1 cellular context compared by ENCODE assay signal in the genomic region with DNA sequence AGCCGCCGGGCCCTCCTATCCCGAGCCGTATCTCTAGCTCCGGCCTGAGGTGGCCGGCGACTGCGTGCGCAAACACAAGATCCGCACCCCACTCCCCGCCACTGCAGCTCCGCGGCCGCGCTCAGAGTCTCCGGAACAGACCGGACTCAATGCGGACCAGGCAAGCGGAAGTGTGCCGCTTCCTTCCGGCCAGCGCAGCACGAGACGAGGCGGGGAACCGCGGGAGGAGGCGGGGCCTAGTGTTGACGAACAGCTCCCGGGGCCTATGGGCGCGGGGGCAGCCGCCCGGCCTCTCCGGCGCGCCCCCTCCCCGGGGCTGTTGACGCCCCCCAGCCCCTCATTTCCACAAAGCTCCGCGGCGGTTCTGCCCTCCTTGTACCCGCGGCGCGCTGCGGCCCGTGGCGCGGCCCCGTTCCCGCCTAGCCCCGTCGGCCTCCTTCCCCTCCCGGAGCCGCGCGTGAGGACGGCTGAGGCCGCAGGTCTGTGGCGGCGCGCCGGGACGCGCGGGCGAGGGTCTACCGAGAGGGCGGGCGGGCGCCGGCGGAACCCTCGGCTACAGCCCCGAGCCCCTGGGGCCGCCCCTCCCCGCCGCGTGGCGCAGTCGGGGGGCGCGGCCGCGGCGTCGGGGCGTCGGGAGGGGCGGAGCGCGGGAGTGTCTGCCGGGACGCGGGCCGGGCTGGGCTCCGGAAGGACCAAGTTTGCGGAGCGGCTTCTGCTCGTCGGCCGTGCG.
TF ChIP-seq lines count a peak whose summit lies in the region.

A gene with protein sequence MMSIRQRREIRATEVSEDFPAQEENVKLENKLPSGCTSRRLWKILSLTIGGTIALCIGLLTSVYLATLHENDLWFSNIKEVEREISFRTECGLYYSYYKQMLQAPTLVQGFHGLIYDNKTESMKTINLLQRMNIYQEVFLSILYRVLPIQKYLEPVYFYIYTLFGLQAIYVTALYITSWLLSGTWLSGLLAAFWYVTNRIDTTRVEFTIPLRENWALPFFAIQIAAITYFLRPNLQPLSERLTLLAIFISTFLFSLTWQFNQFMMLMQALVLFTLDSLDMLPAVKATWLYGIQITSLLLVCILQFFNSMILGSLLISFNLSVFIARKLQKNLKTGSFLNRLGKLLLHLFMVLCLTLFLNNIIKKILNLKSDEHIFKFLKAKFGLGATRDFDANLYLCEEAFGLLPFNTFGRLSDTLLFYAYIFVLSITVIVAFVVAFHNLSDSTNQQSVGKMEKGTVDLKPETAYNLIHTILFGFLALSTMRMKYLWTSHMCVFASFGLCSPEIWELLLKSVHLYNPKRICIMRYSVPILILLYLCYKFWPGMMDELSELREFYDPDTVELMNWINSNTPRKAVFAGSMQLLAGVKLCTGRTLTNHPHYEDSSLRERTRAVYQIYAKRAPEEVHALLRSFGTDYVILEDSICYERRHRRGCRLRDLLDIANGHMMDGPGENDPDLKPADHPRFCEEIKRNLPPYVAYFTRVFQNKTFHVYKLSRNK (plus strand): TSS at position 340 of the 730 bp plus-strand sequence. CDS start 2,484 bp downstream, outside the sequence.

TF ChIP-seq in HEK293, 187 proteins besides CTCF, POLR2A, EP300 and RAD21 (continued from another document and continues in another):
- no peak for TF ChIP-seq ZNF175 (tag by site-specific recombination; IDR thresholded peaks at IDR 0.05)
- TF ChIP-seq OSR2 (tag by site-specific recombination; IDR thresholded peaks at IDR 0.05), result 0 out of 2 replicates have a peak, but pooled peaks have one; percentile 10
- no peak for TF ChIP-seq ZNF266 (tag by site-specific recombination; IDR thresholded peaks at IDR 0.05; ENCODE audit: low read depth)
- TF ChIP-seq PBX3 (CRISPR knock-in tag; IDR thresholded peaks at IDR 0.05), result no peak; the same call in 1 of the 2 replicates
- TF ChIP-seq KLF7 (tag by site-specific recombination; IDR thresholded peaks at IDR 0.05; ENCODE audit: borderline replicate concordance), result no peak
- peak; percentile 79 for TF ChIP-seq ZNF24 (tag by site-specific recombination; IDR thresholded peaks at IDR 0.05)
- no peak for TF ChIP-seq ZNF140 (tag by site-specific recombination; IDR thresholded peaks at IDR 0.05)
- TF ChIP-seq ZNF112 (tag by site-specific recombination; IDR thresholded peaks at IDR 0.05), result no peak
- TF ChIP-seq ZNF513 (tag by site-specific recombination; IDR thresholded peaks at IDR 0.05), result no peak; the same call in 1 of the 2 replicates
- peak; percentile 67; the same call in 1 of the 2 replicates for TF ChIP-seq ZBTB8A (tag by site-specific recombination; IDR thresholded peaks at IDR 0.05)
- no peak for TF ChIP-seq ZNF155 (tag by site-specific recombination; IDR thresholded peaks at IDR 0.05)
- no peak for TF ChIP-seq ZNF777 (tag by site-specific recombination; IDR thresholded peaks at IDR 0.05; ENCODE audit: borderline replicate concordance)
- TF ChIP-seq ZNF518A (tag by site-specific recombination; conservative IDR thresholded peaks at IDR 0.05; ENCODE audit: low read depth), result peak; percentile 77
- TF ChIP-seq ZEB2 (tag by site-specific recombination; IDR thresholded peaks at IDR 0.05), result peak; percentile 94
- TF ChIP-seq ZNF335 (tag by site-specific recombination; conservative IDR thresholded peaks at IDR 0.05), result peak; percentile 12
- no peak for TF ChIP-seq ZNF623 (tag by site-specific recombination; IDR thresholded peaks at IDR 0.05)
- no peak for TF ChIP-seq ZNF792 (tag by site-specific recombination; IDR thresholded peaks at IDR 0.05)
- no peak for TF ChIP-seq BCL11A (tag by site-specific recombination; IDR thresholded peaks at IDR 0.05; ENCODE audit: low read depth)
- peak; percentile 37 for TF ChIP-seq ZFHX2 (tag by site-specific recombination; conservative IDR thresholded peaks at IDR 0.05)
- no peak for TF ChIP-seq ZBTB20 (tag by site-specific recombination; IDR thresholded peaks at IDR 0.05)
- TF ChIP-seq ZNF19 (tag by site-specific recombination; IDR thresholded peaks at IDR 0.05; ENCODE audit: low read depth), result no peak
- TF ChIP-seq ZNF660 (tag by site-specific recombination; IDR thresholded peaks at IDR 0.05), result peak; percentile 20
- no peak for TF ChIP-seq ZNF132 (tag by site-specific recombination; IDR thresholded peaks at IDR 0.05; ENCODE audit: borderline replicate concordance)
- TF ChIP-seq ZNF664 (tag by site-specific recombination; IDR thresholded peaks at IDR 0.05), result no peak
- TF ChIP-seq ZNF843 (tag by site-specific recombination; IDR thresholded peaks at IDR 0.05), result peak; percentile 85
- no peak for TF ChIP-seq ZNF423 (tag by site-specific recombination; IDR thresholded peaks at IDR 0.05)
- TF ChIP-seq WT1 (tag by site-specific recombination; IDR thresholded peaks at IDR 0.05), result no peak; the same call in 1 of the 2 replicates
- TF ChIP-seq ZNF558 (tag by site-specific recombination; IDR thresholded peaks at IDR 0.05), result no peak
- TF ChIP-seq, protein P1, sequence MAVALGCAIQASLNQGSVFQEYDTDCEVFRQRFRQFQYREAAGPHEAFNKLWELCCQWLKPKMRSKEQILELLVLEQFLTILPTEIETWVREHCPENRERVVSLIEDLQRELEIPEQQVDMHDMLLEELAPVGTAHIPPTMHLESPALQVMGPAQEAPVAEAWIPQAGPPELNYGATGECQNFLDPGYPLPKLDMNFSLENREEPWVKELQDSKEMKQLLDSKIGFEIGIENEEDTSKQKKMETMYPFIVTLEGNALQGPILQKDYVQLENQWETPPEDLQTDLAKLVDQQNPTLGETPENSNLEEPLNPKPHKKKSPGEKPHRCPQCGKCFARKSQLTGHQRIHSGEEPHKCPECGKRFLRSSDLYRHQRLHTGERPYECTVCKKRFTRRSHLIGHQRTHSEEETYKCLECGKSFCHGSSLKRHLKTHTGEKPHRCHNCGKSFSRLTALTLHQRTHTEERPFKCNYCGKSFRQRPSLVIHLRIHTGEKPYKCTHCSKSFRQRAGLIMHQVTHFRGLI (tag by site-specific recombination; IDR thresholded peaks at IDR 0.05), result no peak
- TF ChIP-seq IKZF3 (tag by site-specific recombination; IDR thresholded peaks at IDR 0.05), result peak; percentile 70
- TF ChIP-seq SCRT2 (tag by site-specific recombination; IDR thresholded peaks at IDR 0.05), result no peak
- TF ChIP-seq, protein P2, sequence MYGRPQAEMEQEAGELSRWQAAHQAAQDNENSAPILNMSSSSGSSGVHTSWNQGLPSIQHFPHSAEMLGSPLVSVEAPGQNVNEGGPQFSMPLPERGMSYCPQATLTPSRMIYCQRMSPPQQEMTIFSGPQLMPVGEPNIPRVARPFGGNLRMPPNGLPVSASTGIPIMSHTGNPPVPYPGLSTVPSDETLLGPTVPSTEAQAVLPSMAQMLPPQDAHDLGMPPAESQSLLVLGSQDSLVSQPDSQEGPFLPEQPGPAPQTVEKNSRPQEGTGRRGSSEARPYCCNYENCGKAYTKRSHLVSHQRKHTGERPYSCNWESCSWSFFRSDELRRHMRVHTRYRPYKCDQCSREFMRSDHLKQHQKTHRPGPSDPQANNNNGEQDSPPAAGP (tag by site-specific recombination; IDR thresholded peaks at IDR 0.05), result peak; percentile 81
- peak; percentile 88 for TF ChIP-seq GLIS2 (tag by site-specific recombination; IDR thresholded peaks at IDR 0.05)
- no peak for TF ChIP-seq ZNF292 (tag by site-specific recombination; IDR thresholded peaks at IDR 0.05; ENCODE audit: borderline replicate concordance, low read depth)
- TF ChIP-seq ZNF146 (tag by site-specific recombination; IDR thresholded peaks at IDR 0.05), result no peak; the same call in 1 of the 2 replicates
- TF ChIP-seq, protein P3, sequence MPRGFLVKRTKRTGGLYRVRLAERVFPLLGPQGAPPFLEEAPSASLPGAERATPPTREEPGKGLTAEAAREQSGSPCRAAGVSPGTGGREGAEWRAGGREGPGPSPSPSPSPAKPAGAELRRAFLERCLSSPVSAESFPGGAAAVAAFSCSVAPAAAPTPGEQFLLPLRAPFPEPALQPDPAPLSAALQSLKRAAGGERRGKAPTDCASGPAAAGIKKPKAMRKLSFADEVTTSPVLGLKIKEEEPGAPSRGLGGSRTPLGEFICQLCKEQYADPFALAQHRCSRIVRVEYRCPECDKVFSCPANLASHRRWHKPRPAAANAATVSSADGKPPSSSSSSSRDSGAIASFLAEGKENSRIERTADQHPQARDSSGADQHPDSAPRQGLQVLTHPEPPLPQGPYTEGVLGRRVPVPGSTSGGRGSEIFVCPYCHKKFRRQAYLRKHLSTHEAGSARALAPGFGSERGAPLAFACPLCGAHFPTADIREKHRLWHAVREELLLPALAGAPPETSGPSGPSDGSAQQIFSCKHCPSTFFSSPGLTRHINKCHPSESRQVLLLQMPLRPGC (tag by site-specific recombination; IDR thresholded peaks at IDR 0.05), result no peak; the same call in 1 of the 2 replicates
- TF ChIP-seq ZNF416 (tag by site-specific recombination; IDR thresholded peaks at IDR 0.05), result no peak
- TF ChIP-seq ZNF121 (tag by site-specific recombination; IDR thresholded peaks at IDR 0.05), result 0 out of 2 replicates have a peak, but pooled peaks have one; percentile 8
- TF ChIP-seq, protein P4, sequence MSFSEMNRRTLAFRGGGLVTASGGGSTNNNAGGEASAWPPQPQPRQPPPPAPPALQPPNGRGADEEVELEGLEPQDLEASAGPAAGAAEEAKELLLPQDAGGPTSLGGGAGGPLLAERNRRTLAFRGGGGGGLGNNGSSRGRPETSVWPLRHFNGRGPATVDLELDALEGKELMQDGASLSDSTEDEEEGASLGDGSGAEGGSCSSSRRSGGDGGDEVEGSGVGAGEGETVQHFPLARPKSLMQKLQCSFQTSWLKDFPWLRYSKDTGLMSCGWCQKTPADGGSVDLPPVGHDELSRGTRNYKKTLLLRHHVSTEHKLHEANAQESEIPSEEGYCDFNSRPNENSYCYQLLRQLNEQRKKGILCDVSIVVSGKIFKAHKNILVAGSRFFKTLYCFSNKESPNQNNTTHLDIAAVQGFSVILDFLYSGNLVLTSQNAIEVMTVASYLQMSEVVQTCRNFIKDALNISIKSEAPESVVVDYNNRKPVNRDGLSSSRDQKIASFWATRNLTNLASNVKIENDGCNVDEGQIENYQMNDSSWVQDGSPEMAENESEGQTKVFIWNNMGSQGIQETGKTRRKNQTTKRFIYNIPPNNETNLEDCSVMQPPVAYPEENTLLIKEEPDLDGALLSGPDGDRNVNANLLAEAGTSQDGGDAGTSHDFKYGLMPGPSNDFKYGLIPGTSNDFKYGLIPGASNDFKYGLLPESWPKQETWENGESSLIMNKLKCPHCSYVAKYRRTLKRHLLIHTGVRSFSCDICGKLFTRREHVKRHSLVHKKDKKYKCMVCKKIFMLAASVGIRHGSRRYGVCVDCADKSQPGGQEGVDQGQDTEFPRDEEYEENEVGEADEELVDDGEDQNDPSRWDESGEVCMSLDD (tag by site-specific recombination; IDR thresholded peaks at IDR 0.05), result peak; percentile 93
